Comparison of ENCODE assay signal across 8 cellular contexts in the genomic region with DNA sequence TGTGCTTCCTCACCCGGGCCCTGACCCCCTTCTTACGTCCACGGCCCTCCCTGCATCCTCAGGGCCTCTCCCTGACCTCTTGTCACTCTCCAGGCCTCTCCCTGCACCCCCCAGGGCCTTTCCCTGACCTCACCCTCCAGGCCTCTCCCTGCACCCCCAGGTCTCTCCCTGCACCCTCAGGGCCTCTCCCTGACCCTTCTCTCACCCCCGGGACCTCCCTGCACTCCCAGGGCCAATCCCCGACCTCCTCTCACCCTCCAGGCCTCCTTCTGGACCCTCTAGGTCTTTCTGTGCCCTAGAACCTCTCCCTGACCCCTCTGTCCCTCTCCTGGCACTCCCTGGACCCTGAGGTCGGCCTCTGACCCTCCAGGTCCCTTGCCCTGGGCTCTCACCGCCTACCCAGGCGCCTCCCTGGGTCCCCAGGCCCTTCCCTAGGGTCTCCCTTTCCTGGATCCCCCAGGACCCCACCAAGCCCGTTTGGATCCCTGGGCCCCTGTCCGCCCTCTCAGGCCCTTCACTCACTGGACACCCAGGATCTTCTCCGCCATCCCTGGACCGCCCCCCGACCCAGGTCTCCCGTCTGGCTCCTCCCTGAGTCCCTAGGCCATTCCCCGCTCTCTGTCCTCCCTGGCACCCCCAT. TPM values are rescaled to one million over a fixed set of nuclear protein-coding genes. Genes with fewer than 3 reads are reported as not detected.
DNase-seq lines count a peak whose midpoint lies in the region; ATAC-seq and TF ChIP-seq lines count a peak whose summit lies in the region.

No MANE protein-coding gene starts in this region.

- WGBS in adipose tissue, 3 donors: 7 to 13% (median 8%) methylated on average over 12 to 15 of the region's 15 CpGs

- peak overlapping the region; percentile 97 for H3K27ac ChIP-seq in 22Rv1
- H3K27ac ChIP-seq in HUES48 (ENCODE audit: low read depth, low read length): peak overlapping the region; percentile 99
- H3K27ac ChIP-seq in adipose tissue (ENCODE audit: low read depth, low read length): peak overlapping the region; percentile 6
- peak overlapping the region in 1 of 2 donors; percentile 52 for H3K27ac ChIP-seq in thoracic aorta

- H3K36me3 ChIP-seq in HUES48 (ENCODE audit: control insufficient read depth, insufficient read depth, low read length): peaks cover 32% of the 10 kb centered on the region
- H3K36me3 ChIP-seq in thoracic aorta: peaks cover 15% of the 10 kb centered on the region

- no peak for ATAC-seq in left lobe of liver
- ATAC-seq in thoracic aorta (ENCODE audit: insufficient number of reproducible peaks, low FRiP score, low read depth): no peak

- H3K4me1 ChIP-seq in HUES48 (ENCODE audit: control insufficient read depth, insufficient read depth, low read length): peaks cover 12% of the 10 kb centered on the region
- H3K4me1 ChIP-seq in thoracic aorta (ENCODE audit: control insufficient read depth in 1 of 2, low read depth in 2 of 2): peaks cover 12 to 29% of the 10 kb centered on the region in 2 donors

- H3K9me3 ChIP-seq in HUES48 (ENCODE audit: control insufficient read depth, insufficient read depth, low read length): no peaks in the 10 kb centered on the region
- no peaks in the 10 kb centered on the region for H3K9me3 ChIP-seq in thoracic aorta

- peak overlapping the region; percentile 55; the same call in 1 of the 2 replicates for H3K9ac ChIP-seq in HUES48 (ENCODE audit: low read depth, low read length)

- TF ChIP-seq CTCF in 22Rv1 (IDR thresholded peaks at IDR 0.05): no peak
- no peak for TF ChIP-seq CTCF in thoracic aorta (IDR thresholded peaks at IDR 0.05)

- H3K4me3 ChIP-seq in HUES48 (ENCODE audit: low read depth, low read length): peak overlapping the region; percentile 90
- peak overlapping the region; percentile 85 for H3K4me3 ChIP-seq in thoracic aorta

- DNase-seq in left lobe of liver (ENCODE audit: low spot score): peak; percentile 58
- no peak for DNase-seq in thoracic aorta (ENCODE audit: low spot score)
- DNase-seq in NCI-H345 treated with DMSO at 0.1 percent for 48 hours (lab: John Stamatoyannopoulos, UW; ENCODE audit: unreplicated experiment): no peak
- no peak for DNase-seq in cerebellar nuclear complex (lab: John Stamatoyannopoulos, UW)
- no peak for DNase-seq in NCI-H510A (lab: John Stamatoyannopoulos, UW)

- H3K27me3 ChIP-seq in HUES48 (ENCODE audit: control insufficient read depth, insufficient read depth, low read length) (no peaks in the 10 kb centered on the region), thoracic aorta (replicated peaks; ENCODE audit: insufficient read depth) (no peaks in the 10 kb centered on the region)

RNA-seq across cellular contexts. Expression of a gene that starts 0.6 kb away (rescaled TPM):
- 1 to 10 TPM; 5.2 to 6.6 (median 6.5) TPM for polyA plus RNA-seq in adipose tissue
- total RNA-seq in left lobe of liver: 4.5 TPM
- 10 to 100 TPM; 10.2 to 25.2 TPM for total RNA-seq in thoracic aorta

RNA-seq across cellular contexts. Expression of a gene that starts 14.3 kb away (rescaled TPM):
- polyA plus RNA-seq in adipose tissue: under 1 TPM in 2 of 3 donors, not detected in 1; 0.03 to 0.06 TPM
- total RNA-seq in left lobe of liver (not detected), thoracic aorta (not detected)

RNA-seq across cellular contexts. Expression of a gene that starts 15.1 kb away (rescaled TPM):
- 1 to 10 TPM in 2 of 3 donors, under 1 TPM in 1; 0.74 to 4.0 (median 2.4) TPM for polyA plus RNA-seq in adipose tissue
- total RNA-seq in left lobe of liver: 1.2 TPM
- 1 to 10 TPM in 1 of 2 donors, not detected in 1; 6.8 TPM for total RNA-seq in thoracic aorta

RNA-seq across cellular contexts. Expression of a gene that starts 22.8 kb away (rescaled TPM):
- polyA plus RNA-seq in adipose tissue: not detected
- not detected for total RNA-seq in left lobe of liver
- not detected for total RNA-seq in thoracic aorta

RNA-seq across cellular contexts. Expression of a gene that starts 30.0 kb away (rescaled TPM):
- polyA plus RNA-seq in adipose tissue: 1 to 10 TPM in 1 of 3 donors, under 1 TPM in 1, not detected in 1; 0.28 to 1.7 TPM
- total RNA-seq in left lobe of liver: not detected
- total RNA-seq in thoracic aorta: under 1 TPM in 1 of 2 donors, not detected in 1; 0.92 TPM
